8 cellular contexts compared by ENCODE assay signal in the genomic region with DNA sequence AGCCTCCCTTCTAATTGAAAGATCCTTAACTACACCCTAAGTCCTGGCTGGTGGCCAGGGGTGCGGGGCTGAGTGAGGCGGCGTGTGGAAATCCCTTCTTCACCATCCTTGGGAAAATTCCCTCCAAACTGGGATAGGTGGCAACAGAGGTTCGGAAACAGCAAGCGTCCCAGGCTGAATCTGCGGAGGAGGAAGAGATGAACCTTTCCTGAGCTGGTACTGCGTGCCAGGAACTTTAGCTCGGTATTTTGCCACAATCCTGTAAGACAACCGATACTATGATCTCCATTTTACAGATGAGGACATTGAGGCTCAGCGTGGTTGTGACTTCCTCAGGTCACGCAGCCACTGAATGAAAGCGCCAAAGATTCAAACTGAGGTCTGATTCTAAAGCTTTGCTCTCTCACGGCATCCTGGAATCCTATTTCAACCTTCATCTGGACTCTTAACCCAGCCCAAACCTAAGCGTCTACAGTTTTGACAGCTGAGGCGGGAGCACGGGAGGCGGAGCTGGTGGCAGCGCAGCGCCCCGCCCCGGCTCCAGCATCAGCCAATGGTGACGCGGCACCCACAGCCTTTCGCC. TPM values are rescaled to one million over a fixed set of nuclear protein-coding genes. Genes with fewer than 3 reads are reported as not detected.
DNase-seq lines count a peak whose midpoint lies in the region; ATAC-seq and TF ChIP-seq lines count a peak whose summit lies in the region.

No MANE protein-coding gene starts in this region.

- peaks cover 16% of the 10 kb centered on the region; the same call in 1 of the 2 replicates for H3K4me1 ChIP-seq in MM.1S (ENCODE audit: low read length)

- H3K27ac ChIP-seq in MM.1S (ENCODE audit: low read length) = peak overlapping the region; percentile 70
- no peak overlapping the region for H3K27ac ChIP-seq in neural cell (ENCODE audit: low read length)

- H3K27me3 Mint-ChIP-seq in effector memory CD8-positive, alpha-beta T cell = no peaks in the 10 kb centered on the region

- no peak for TF ChIP-seq EP300 in neural cell (conservative IDR thresholded peaks at IDR 0.05; ENCODE audit: poor library complexity, severe bottlenecking)

- TF ChIP-seq CTCF in MM.1S (IDR thresholded peaks at IDR 0.05; ENCODE audit: low read length) (no peak), neural cell (IDR thresholded peaks at IDR 0.05; ENCODE audit: poor library complexity, severe bottlenecking) (no peak)

- POLR2A ChIA-PET in HEK293T (lab: Yijun Ruan, JAX) = no interaction called here

- DNase-seq in NCI-H82 (lab: John Stamatoyannopoulos, UW) = peak; percentile 36
- DNase-seq in NCI-H82 treated with DMSO at 0.1 percent for 48 hours (lab: John Stamatoyannopoulos, UW; ENCODE audit: unreplicated experiment) = no peak
- DNase-seq in MM.1S = no peak
- DNase-seq in effector memory CD8-positive, alpha-beta T cell = no peak
- DNase-seq in HEK293T (ENCODE audit: extremely low spot score) = no peak
- no peak for DNase-seq in NCI-H2107 (lab: John Stamatoyannopoulos, UW)
- no peak for DNase-seq in RPMI8226

- H3K9ac ChIP-seq in MM.1S (ENCODE audit: low read length) = peak overlapping the region; percentile 64
- no peak overlapping the region for H3K9ac ChIP-seq in neural cell (ENCODE audit: low read length)

- H3K9me3 Mint-ChIP-seq in effector memory CD8-positive, alpha-beta T cell = no peaks in the 10 kb centered on the region

- H3K4me1 Mint-ChIP-seq in effector memory CD8-positive, alpha-beta T cell (ENCODE audit: low read depth in 2 of 2) = peaks cover 32 to 36% of the 10 kb centered on the region in 2 donors

- H3K4me3 ChIP-seq in MM.1S (ENCODE audit: low read length) (peak overlapping the region; percentile 74), neural cell (ENCODE audit: low read length) (peak overlapping the region; percentile 87)

- ATAC-seq in effector memory CD8-positive, alpha-beta T cell (replicated peaks) = no peak

- H3F3A ChIP-seq in MM.1S (ENCODE audit: insufficient read depth, low read length) (no peaks in the 10 kb centered on the region), neural cell (ENCODE audit: insufficient read depth, low read length, poor library complexity, severe bottlenecking) (no peaks in the 10 kb centered on the region)

- peak overlapping the region; percentile 96 to 98 for H3K27ac Mint-ChIP-seq in effector memory CD8-positive, alpha-beta T cell

- H3K4me2 ChIP-seq in MM.1S (ENCODE audit: low read depth, low read length) (peak overlapping the region; percentile 90), neural cell (ENCODE audit: low read length) (peak overlapping the region; percentile 30)

- H2AFZ ChIP-seq in MM.1S (ENCODE audit: low read length) (peak overlapping the region; percentile 91), neural cell (ENCODE audit: low read depth, low read length) (peak overlapping the region; percentile 48)

- H3K9me2 ChIP-seq in MM.1S (replicated peaks; ENCODE audit: insufficient read depth, low read length) (no peaks in the 10 kb centered on the region), neural cell (ENCODE audit: insufficient read depth, low read length) (no peaks in the 10 kb centered on the region)

- H3K4me3 Mint-ChIP-seq in effector memory CD8-positive, alpha-beta T cell = peak overlapping the region; percentile 88 to 92

- CTCF ChIA-PET in HEK293T (lab: Yijun Ruan, JAX) = interaction anchor here (0.7 kb wide), 1 partner anchor 69 kb away, joined by 3 read pairs; no protein-coding TSS in a partner anchor

- H3K27me3 ChIP-seq in MM.1S (replicated peaks; ENCODE audit: insufficient read depth, low read length) (no peaks in the 10 kb centered on the region), neural cell (ENCODE audit: insufficient read depth, low read depth, low read length) (no peaks in the 10 kb centered on the region)

- H3K36me3 ChIP-seq in MM.1S (replicated peaks; ENCODE audit: insufficient read depth, low read length) (0 out of 2 replicates have a peak, but pooled peaks cover 5% of the 10 kb centered on the region), neural cell (ENCODE audit: insufficient read depth, low read length) (no peaks in the 10 kb centered on the region)

- peaks cover 29% of the 10 kb centered on the region for H3K36me3 Mint-ChIP-seq in effector memory CD8-positive, alpha-beta T cell (ENCODE audit: insufficient read depth)

- peaks cover 38% of the 10 kb centered on the region for H3K79me2 ChIP-seq in MM.1S (ENCODE audit: low read length)
- H3K79me2 ChIP-seq in neural cell (replicated peaks; ENCODE audit: insufficient read depth, low read length) = no peaks in the 10 kb centered on the region

- TF ChIP-seq RAD21 in neural cell (conservative IDR thresholded peaks at IDR 0.05) = no peak

- H4K20me1 ChIP-seq in MM.1S (ENCODE audit: insufficient read depth, low read length) (no peaks in the 10 kb centered on the region), neural cell (ENCODE audit: insufficient read depth) (no peaks in the 10 kb centered on the region)

- H3K9me3 ChIP-seq in MM.1S (replicated peaks; ENCODE audit: insufficient read depth, low read length) = no peaks in the 10 kb centered on the region
- no peaks in the 10 kb centered on the region for H3K9me3 ChIP-seq in neural cell (ENCODE audit: low read length)

TF ChIP-seq in neural cell, 6 proteins besides CTCF, POLR2A, EP300 and RAD21:
- TF ChIP-seq SMC3 (conservative IDR thresholded peaks at IDR 0.05; ENCODE audit: poor library complexity) (no peak), EZH2 (IDR thresholded peaks at IDR 0.05; ENCODE audit: borderline replicate concordance, insufficient read depth, low read length, poor library complexity, severe bottlenecking) (no peak), REST (IDR thresholded peaks at IDR 0.05; ENCODE audit: borderline replicate concordance) (no peak), MXI1 (conservative IDR thresholded peaks at IDR 0.05; ENCODE audit: poor library complexity, severe bottlenecking) (no peak), TAF1 (IDR thresholded peaks at IDR 0.05; ENCODE audit: low read depth) (no peak), POLR2AphosphoS5 (IDR thresholded peaks at IDR 0.05) (no peak)
TF ChIP-seq in neural cell: peak in this region for 0.

TF ChIP-seq in HEK293T, 16 proteins besides CTCF, POLR2A, EP300 and RAD21:
- no peak for TF ChIP-seq ELF4 (IDR thresholded peaks at IDR 0.05)
- no peak for TF ChIP-seq CTBP1 (IDR thresholded peaks at IDR 0.05; ENCODE audit: borderline replicate concordance)
- TF ChIP-seq FOXM1 (IDR thresholded peaks at IDR 0.05; ENCODE audit: borderline replicate concordance) = no peak
- TF ChIP-seq FOXK2 (IDR thresholded peaks at IDR 0.05) = no peak
- TF ChIP-seq, protein P1, sequence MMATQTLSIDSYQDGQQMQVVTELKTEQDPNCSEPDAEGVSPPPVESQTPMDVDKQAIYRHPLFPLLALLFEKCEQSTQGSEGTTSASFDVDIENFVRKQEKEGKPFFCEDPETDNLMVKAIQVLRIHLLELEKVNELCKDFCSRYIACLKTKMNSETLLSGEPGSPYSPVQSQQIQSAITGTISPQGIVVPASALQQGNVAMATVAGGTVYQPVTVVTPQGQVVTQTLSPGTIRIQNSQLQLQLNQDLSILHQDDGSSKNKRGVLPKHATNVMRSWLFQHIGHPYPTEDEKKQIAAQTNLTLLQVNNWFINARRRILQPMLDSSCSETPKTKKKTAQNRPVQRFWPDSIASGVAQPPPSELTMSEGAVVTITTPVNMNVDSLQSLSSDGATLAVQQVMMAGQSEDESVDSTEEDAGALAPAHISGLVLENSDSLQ (IDR thresholded peaks at IDR 0.05) = no peak
- no peak for TF ChIP-seq NFRKB (IDR thresholded peaks at IDR 0.05)
- TF ChIP-seq TARDBP (IDR thresholded peaks at IDR 0.05) = no peak
- no peak for TF ChIP-seq SP1 (IDR thresholded peaks at IDR 0.05)
- TF ChIP-seq ARNT (IDR thresholded peaks at IDR 0.05) = no peak
- no peak for TF ChIP-seq BHLHE40 (IDR thresholded peaks at IDR 0.05; ENCODE audit: borderline replicate concordance)
- TF ChIP-seq HDGF (IDR thresholded peaks at IDR 0.05; ENCODE audit: borderline replicate concordance) = no peak
- no peak for TF ChIP-seq L3MBTL2 (conservative IDR thresholded peaks at IDR 0.05)

RNA-seq across cellular contexts. Expression of gene CYLD, which starts 0.6 kb away (rescaled TPM):
- polyA plus RNA-seq in neural cell = 26.0 and 27.6 TPM in 2 replicates
- polyA minus RNA-seq in neural cell = 81.8 and 105 TPM in 2 replicates

RNA-seq across cellular contexts. Expression of gene NOD2, which starts 47.9 kb away (rescaled TPM):
- polyA plus RNA-seq in neural cell = not detected in 2 replicates
- polyA minus RNA-seq in neural cell = not detected in 2 replicates
